Comparison of ENCODE assay signal across 13 cellular contexts in genomic region chr6:158805698-158806373, GRCh38. TPM values are rescaled to one million over a fixed set of nuclear protein-coding genes. Genes with fewer than 3 reads are reported as not detected.
DNase-seq lines count a peak whose midpoint lies in the region; ATAC-seq, FAIRE-seq and TF ChIP-seq lines count a peak whose summit lies in the region.
"Had no signal": no experiment of that assay in that cellular context is flagged by ENCODE, and none has a peak within 500 bp of the region (broad histone marks: within the 10 kb centered on the region; RNA-seq: fewer than 3 reads in every experiment).

No MANE protein-coding gene starts in this region.

- no peak for TF ChIP-seq CTCF in OCI-LY1 (IDR thresholded peaks at IDR 0.05; ENCODE audit: low read length)
- TF ChIP-seq CTCF in brain (conservative IDR thresholded peaks at IDR 0.05): no peak
- TF ChIP-seq CTCF in WERI-Rb-1 (IDR thresholded peaks at IDR 0.05; ENCODE audit: low read depth, low read length): no peak
- TF ChIP-seq CTCF in tibial artery (IDR thresholded peaks at IDR 0.05): no peak
- no peak for TF ChIP-seq CTCF in upper lobe of right lung (IDR thresholded peaks at IDR 0.05)

- peaks cover 99% of the 10 kb centered on the region for H3K4me1 ChIP-seq in OCI-LY1 (ENCODE audit: insufficient read depth, low read length, severe bottlenecking)
- H3K4me1 ChIP-seq in small intestine (ENCODE audit: control insufficient read depth in 2 of 2, insufficient read depth in 1 of 2, low read depth in 1 of 2, low read length in 1 of 2): peaks cover 13 to 29% of the 10 kb centered on the region in 2 donors
- H3K4me1 ChIP-seq in tibial artery: no peaks in the 10 kb centered on the region
- peaks cover 61% of the 10 kb centered on the region for H3K4me1 ChIP-seq in upper lobe of right lung

- no peak overlapping the region for H2AFZ ChIP-seq in OCI-LY1 (ENCODE audit: low read length)

- no peak overlapping the region for H3K27ac Mint-ChIP-seq in T-helper 1 cell treated with Interleukin-12 subunit alpha and Interleukin-12 subunit beta and Interleukin-4 antibody, amounts not matched to agents 30 μg/mL and 1 μg/mL, for 36 hours
- peak overlapping the region in 4 of 5 experiments; percentile 5 to 36 (median 10) for H3K27ac Mint-ChIP-seq in brain

- H3K27me3 Mint-ChIP-seq in T-helper 1 cell treated with Interleukin-12 subunit alpha and Interleukin-12 subunit beta and Interleukin-4 antibody, amounts not matched to agents 30 μg/mL and 1 μg/mL, for 36 hours (ENCODE audit: low read depth): no peaks in the 10 kb centered on the region
- H3K27me3 Mint-ChIP-seq in brain: no peaks in the 10 kb centered on the region

- no peaks in the 10 kb centered on the region for H3K27me3 ChIP-seq in OCI-LY1 (ENCODE audit: insufficient read depth, low read length)
- no peaks in the 10 kb centered on the region for H3K27me3 ChIP-seq in small intestine (ENCODE audit: control insufficient read depth in 2 of 2, insufficient read depth in 2 of 2, low read length in 2 of 2)
- H3K27me3 ChIP-seq in WERI-Rb-1 (ENCODE audit: insufficient read depth, low read depth, severe bottlenecking): no peaks in the 10 kb centered on the region
- no peaks in the 10 kb centered on the region for H3K27me3 ChIP-seq in tibial artery
- no peaks in the 10 kb centered on the region for H3K27me3 ChIP-seq in upper lobe of right lung
- H3K27me3 ChIP-seq: suprapubic skin had no signal

- no peak for FAIRE-seq in small intestine (lab: Jason Lieb, UNC)
- FAIRE-seq: islet of Langerhans had no signal

- peak overlapping the region; percentile 97 for H3K27ac ChIP-seq in OCI-LY1 (ENCODE audit: low read depth, low read length, poor library complexity, severe bottlenecking)
- peak overlapping the region; percentile 34 to 60 for H3K27ac ChIP-seq in small intestine (ENCODE audit: low read depth in 1 of 2, low read length in 1 of 2)
- H3K27ac ChIP-seq in WERI-Rb-1: no peak overlapping the region
- no peak overlapping the region for H3K27ac ChIP-seq in tibial artery
- no peak overlapping the region for H3K27ac ChIP-seq in upper lobe of right lung
- H3K27ac ChIP-seq: 22Rv1, suprapubic skin had no signal

- peak overlapping the region; percentile 5 for H3K4me3 Mint-ChIP-seq in T-helper 1 cell treated with Interleukin-12 subunit alpha and Interleukin-12 subunit beta and Interleukin-4 antibody, amounts not matched to agents 30 μg/mL and 1 μg/mL, for 36 hours
- H3K4me3 Mint-ChIP-seq in brain: peak overlapping the region in 1 of 5 experiments; percentile 52

- 33 to 68% (median 51%) methylated on average over 5 of the region's 5 CpGs for WGBS in small intestine, 3 donors

- ATAC-seq in upper lobe of right lung: no peak

- H3K4me2 ChIP-seq in OCI-LY1 (ENCODE audit: low read length): peak overlapping the region; percentile 98

- H3K9me2 ChIP-seq in OCI-LY1 (ENCODE audit: low read depth, low read length): no peaks in the 10 kb centered on the region

- peaks cover 82% of the 10 kb centered on the region for H3K79me2 ChIP-seq in OCI-LY1 (ENCODE audit: insufficient read depth, low read length)

- H3K36me3 ChIP-seq in OCI-LY1 (ENCODE audit: insufficient read depth, low read length): peaks cover 67% of the 10 kb centered on the region; the same call in 1 of the 2 replicates
- peaks cover 0 to 9% of the 10 kb centered on the region in 2 donors for H3K36me3 ChIP-seq in small intestine (ENCODE audit: control insufficient read depth in 2 of 2, insufficient read depth in 2 of 2, low read length in 2 of 2)
- H3K36me3 ChIP-seq in WERI-Rb-1: peaks cover 34% of the 10 kb centered on the region
- no peaks in the 10 kb centered on the region for H3K36me3 ChIP-seq in tibial artery
- peaks cover 13% of the 10 kb centered on the region for H3K36me3 ChIP-seq in upper lobe of right lung

- H3F3A ChIP-seq in OCI-LY1 (ENCODE audit: insufficient read depth, low read length): peaks cover 23% of the 10 kb centered on the region

- intact Hi-C loops in tibial artery (cut with DNase I; ENCODE audit: low total_unique reads): no loop called here
- intact Hi-C loops in upper lobe of right lung (cut with DNase I): no loop called here

- no peaks in the 10 kb centered on the region for H4K20me1 ChIP-seq in OCI-LY1 (ENCODE audit: insufficient read depth, low read length)

- H3K4me3 ChIP-seq in OCI-LY1 (ENCODE audit: low read depth, low read length, poor library complexity, severe bottlenecking) (peak overlapping the region; percentile 49), small intestine (ENCODE audit: low read depth in 1 of 2, low read length in 2 of 2) (peak overlapping the region in 1 of 2 donors; percentile 22), WERI-Rb-1 (ENCODE audit: low read depth, low read length) (no peak overlapping the region), tibial artery (no peak overlapping the region), upper lobe of right lung (no peak overlapping the region)
- H3K4me3 ChIP-seq: suprapubic skin had no signal

- no peaks in the 10 kb centered on the region for H3K9me3 Mint-ChIP-seq in T-helper 1 cell treated with Interleukin-12 subunit alpha and Interleukin-12 subunit beta and Interleukin-4 antibody, amounts not matched to agents 30 μg/mL and 1 μg/mL, for 36 hours
- no peaks in the 10 kb centered on the region for H3K9me3 Mint-ChIP-seq in brain

- peaks cover 47% of the 10 kb centered on the region for H3K36me3 Mint-ChIP-seq in T-helper 1 cell treated with Interleukin-12 subunit alpha and Interleukin-12 subunit beta and Interleukin-4 antibody, amounts not matched to agents 30 μg/mL and 1 μg/mL, for 36 hours (ENCODE audit: low read depth)
- peaks cover 21% of the 10 kb centered on the region for H3K36me3 Mint-ChIP-seq in brain

- DNase-seq in T-helper 1 cell (no peak), small intestine (peak; percentile 85), WERI-Rb-1 (no peak), tibial artery (no peak), upper lobe of right lung (no peak)
- DNase-seq: aorta, foreskin fibroblast had no signal

- H3K9me3 ChIP-seq in OCI-LY1 (ENCODE audit: low read length) (no peaks in the 10 kb centered on the region), small intestine (ENCODE audit: control insufficient read depth, low read depth) (no peaks in the 10 kb centered on the region), WERI-Rb-1 (ENCODE audit: severe bottlenecking) (no peaks in the 10 kb centered on the region), tibial artery (no peaks in the 10 kb centered on the region), upper lobe of right lung (no peaks in the 10 kb centered on the region)
- H3K9me3 ChIP-seq: suprapubic skin had no signal

- peaks cover 78% of the 10 kb centered on the region for H3K4me1 Mint-ChIP-seq in T-helper 1 cell treated with Interleukin-12 subunit alpha and Interleukin-12 subunit beta and Interleukin-4 antibody, amounts not matched to agents 30 μg/mL and 1 μg/mL, for 36 hours (ENCODE audit: low read depth)
- H3K4me1 Mint-ChIP-seq in brain: peaks cover 95% of the 10 kb centered on the region

- peak overlapping the region; percentile 54 for H3K9ac ChIP-seq in OCI-LY1 (ENCODE audit: low read length)

RNA-seq across cellular contexts. Expression of gene EZR, which starts 13.3 kb away (rescaled TPM):
- polyA plus RNA-seq in brain (ENCODE audit: insufficient read depth, low read depth, low replicate concordance): 317 TPM
- 100 to 1,000 TPM; 172 to 755 (median 598) TPM for polyA plus RNA-seq in small intestine
- 260 TPM for total RNA-seq in upper lobe of right lung

Comparison
In these comparisons a context has a peak if more than half of its experiments do, and no peak if none do; other contexts are left out.
1. H3K27ac ChIP-seq: peak in OCI-LY1 (single experiment) and small intestine (2 of 2); none in WERI-Rb-1 (single experiment), tibial artery (0 of 2) and upper lobe of right lung (single experiment).